ENCODE assay signal across 8 cellular contexts in genomic region chr11:34405079-34405858, GRCh38. TPM values are rescaled to one million over a fixed set of nuclear protein-coding genes. Genes with fewer than 3 reads are reported as not detected.
DNase-seq lines count a peak whose midpoint lies in the region; ATAC-seq and TF ChIP-seq lines count a peak whose summit lies in the region.

No MANE protein-coding gene starts in this region.

- H3K27me3 ChIP-seq in liver (ENCODE audit: control insufficient read depth in 4 of 4, insufficient read depth in 4 of 4, low read length in 3 of 4), result no peaks in the 10 kb centered on the region

- H3K9me3 ChIP-seq in liver (ENCODE audit: control insufficient read depth in 4 of 4, low read length in 3 of 4), result no peaks in the 10 kb centered on the region

- 55% methylated on average over 6 of the region's 7 CpGs for WGBS in liver

- no peak overlapping the region for H3K4me3 ChIP-seq in liver (ENCODE audit: low read depth in 1 of 3, low read length in 3 of 3)

- no peaks in the 10 kb centered on the region for H3K36me3 ChIP-seq in liver (ENCODE audit: control insufficient read depth in 4 of 4, insufficient read depth in 3 of 4, low read depth in 1 of 4, low read length in 3 of 4)

- TF ChIP-seq CTCF in liver (IDR thresholded peaks at IDR 0.05; ENCODE audit: low read depth, low read length, missing input control), result no peak

- peaks cover 4 to 60% (median 32%) of the 10 kb centered on the region in 4 donors for H3K4me1 ChIP-seq in liver (ENCODE audit: control insufficient read depth in 4 of 4, insufficient read depth in 4 of 4, low read length in 3 of 4)

- no peak for TF ChIP-seq RAD21 in liver (IDR thresholded peaks at IDR 0.05)

- H3K9ac ChIP-seq in liver (ENCODE audit: low read depth in 1 of 2, low read length in 2 of 2), result no peak overlapping the region

- H3K27ac ChIP-seq in liver (ENCODE audit: low read depth in 1 of 2, low read length in 2 of 2), result peak overlapping the region; percentile 65 to 76

- ATAC-seq in GM21381 (IDR thresholded peaks at IDR 0.05; ENCODE audit: unreplicated experiment) (peak; percentile 76), GM18873 (IDR thresholded peaks at IDR 0.05; ENCODE audit: low FRiP score, unreplicated experiment) (no peak)

- DNase-seq in AG20443 (ENCODE audit: low spot score) (peak; percentile 67), SIG-M5 (lab: John Stamatoyannopoulos, UW) (peak; percentile 42), NCI-H2029 (lab: John Stamatoyannopoulos, UW) (no peak), activated gamma-delta T cell (lab: John Stamatoyannopoulos, UW) (no peak), iPS-NIHi7 (ENCODE audit: extremely low spot score) (no peak)

TF ChIP-seq in liver, 16 proteins besides CTCF, POLR2A, EP300 and RAD21:
- TF ChIP-seq TAF1 (conservative IDR thresholded peaks at IDR 0.05) (no peak), HNF4A (conservative IDR thresholded peaks at IDR 0.05) (no peak), HNF4G (IDR thresholded peaks at IDR 0.05) (no peak), JUND (IDR thresholded peaks at IDR 0.05) (no peak), SP1 (IDR thresholded peaks at IDR 0.05) (no peak), FOXA2 (IDR thresholded peaks at IDR 0.05) (no peak), ATF3 (IDR thresholded peaks at IDR 0.05) (no peak)
TF ChIP-seq in liver: peak in this region for 0.

RNA-seq across cellular contexts. Expression of gene CAT, which starts 33.5 kb away (rescaled TPM):
- total RNA-seq in liver, result 100 to 1,000 TPM; 503 to 620 TPM
- 100 to 1,000 TPM; 270 to 273 TPM for polyA plus RNA-seq in liver

RNA-seq across cellular contexts. Expression of gene ABTB2, which starts 47.5 kb away (rescaled TPM):
- total RNA-seq in liver, result 1 to 10 TPM; 5.1 to 8.9 TPM
- polyA plus RNA-seq in liver, result 1 to 10 TPM; 2.4 to 7.1 TPM

Comparison
In these comparisons a context has a peak if more than half of its experiments do, and no peak if none do; other contexts are left out.
1. DNase-seq: peak in AG20443 (single experiment) and SIG-M5 (single experiment); none in NCI-H2029 (single experiment), activated gamma-delta T cell (single experiment) and iPS-NIHi7 (single experiment).